ENCODE assay signal across 9 cellular contexts in genomic region chr1:156481527-156481926, GRCh38. TPM values are rescaled to one million over a fixed set of nuclear protein-coding genes. Genes with fewer than 3 reads are reported as not detected.
DNase-seq lines count a peak whose midpoint lies in the region; ATAC-seq and TF ChIP-seq lines count a peak whose summit lies in the region.
"Had no signal": no experiment of that assay in that cellular context is flagged by ENCODE, and none has a peak within 500 bp of the region (broad histone marks: within the 10 kb centered on the region; RNA-seq: fewer than 3 reads in every experiment).

No MANE protein-coding gene starts in this region.

- DNase-seq in left ventricle myocardium inferior = no peak
- no peak for DNase-seq in left ventricle myocardium superior
- DNase-seq in WERI-Rb-1 = no peak
- no peak for DNase-seq in vagina (ENCODE audit: extremely low spot score in 2 of 2)
- no peak for DNase-seq in T-helper 9 cell
- no peak for DNase-seq in mucosa of descending colon
- DNase-seq in RWPE1 (ENCODE audit: low spot score) = no peak
- DNase-seq: NCI-H1417 had no signal

- TF ChIP-seq POLR2A in vagina (IDR thresholded peaks at IDR 0.05) = no peak

- peaks cover 67% of the 10 kb centered on the region for H3K36me3 ChIP-seq in left ventricle myocardium inferior
- peaks cover 92% of the 10 kb centered on the region for H3K36me3 ChIP-seq in WERI-Rb-1
- H3K36me3 ChIP-seq in vagina = peaks cover 0 to 60% of the 10 kb centered on the region in 2 donors
- H3K36me3 ChIP-seq in mucosa of descending colon (ENCODE audit: low read depth) = peaks cover 13% of the 10 kb centered on the region

- H3K27ac ChIP-seq in left ventricle myocardium inferior (replicated peaks) (peak overlapping the region; percentile 75), WERI-Rb-1 (peak overlapping the region; percentile 15), layer of hippocampus (ENCODE audit: low read depth, low read length) (peak overlapping the region; percentile 54), vagina (peak overlapping the region; percentile 94), RWPE1 (no peak overlapping the region)

- CTCF ChIA-PET in RWPE1 (lab: Yijun Ruan, JAX) = no interaction called here

- POLR2A ChIA-PET in RWPE1 (lab: Yijun Ruan, JAX; ENCODE audit: low non-redundant PET) = no interaction called here

- TF ChIP-seq CTCF in left ventricle myocardium inferior (IDR thresholded peaks at IDR 0.05; ENCODE audit: borderline replicate concordance) (no peak), WERI-Rb-1 (IDR thresholded peaks at IDR 0.05; ENCODE audit: low read depth, low read length) (no peak), vagina (IDR thresholded peaks at IDR 0.05) (no peak), mucosa of descending colon (IDR thresholded peaks at IDR 0.05) (no peak), RWPE1 (conservative IDR thresholded peaks at IDR 0.05; ENCODE audit: low read depth) (no peak)

- intact Hi-C loops in left ventricle myocardium inferior (cut with micrococcal nuclease) = loop anchor here (2.0 kb wide), 1 partner anchor 17 kb away; no protein-coding TSS in a partner anchor
- intact Hi-C loops in left ventricle myocardium superior (cut with micrococcal nuclease) = no loop called here
- intact Hi-C loops in vagina (cut with DNase I) = no loop called here
- intact Hi-C loops in mucosa of descending colon (cut with DNase I, micrococcal nuclease) = loop anchor here in 1 of 2 donors (10.0 kb wide), 1 partner anchor 123 kb away; the partner anchor contains the start of gene GPATCH4

- no peaks in the 10 kb centered on the region for H3K27me3 ChIP-seq in left ventricle myocardium inferior (ENCODE audit: low read depth)
- H3K27me3 ChIP-seq in WERI-Rb-1 (ENCODE audit: insufficient read depth, low read depth, severe bottlenecking) = no peaks in the 10 kb centered on the region
- H3K27me3 ChIP-seq in layer of hippocampus (ENCODE audit: control insufficient read depth, insufficient read depth, low read length) = no peaks in the 10 kb centered on the region
- H3K27me3 ChIP-seq in vagina = no peaks in the 10 kb centered on the region

- H3K9me3 ChIP-seq in left ventricle myocardium inferior (replicated peaks) (no peaks in the 10 kb centered on the region), WERI-Rb-1 (ENCODE audit: severe bottlenecking) (no peaks in the 10 kb centered on the region), vagina (no peaks in the 10 kb centered on the region), mucosa of descending colon (no peaks in the 10 kb centered on the region)

- ATAC-seq in left ventricle myocardium superior = no peak
- ATAC-seq in mucosa of descending colon = no peak

- H3K4me1 ChIP-seq in left ventricle myocardium inferior (peaks cover 100% of the 10 kb centered on the region), vagina (peaks cover 75% of the 10 kb centered on the region), mucosa of descending colon (ENCODE audit: low read depth) (peaks cover 3% of the 10 kb centered on the region)

- H3K4me3 ChIP-seq in left ventricle myocardium inferior (no peak overlapping the region), WERI-Rb-1 (ENCODE audit: low read depth, low read length) (no peak overlapping the region), vagina (no peak overlapping the region), mucosa of descending colon (no peak overlapping the region)

RNA-seq across cellular contexts. Expression of gene MEF2D, which starts 19.0 kb away (rescaled TPM):
- 96.8 TPM for total RNA-seq in left ventricle myocardium inferior
- 116 TPM for total RNA-seq in left ventricle myocardium superior
- 33.9 TPM for total RNA-seq in vagina
- 100 to 1,000 TPM in 1 of 3 donors, 10 to 100 TPM in 2; 56.8 to 103 (median 61.9) TPM for total RNA-seq in mucosa of descending colon
